ENCODE assay signal across 13 cellular contexts in the genomic region with DNA sequence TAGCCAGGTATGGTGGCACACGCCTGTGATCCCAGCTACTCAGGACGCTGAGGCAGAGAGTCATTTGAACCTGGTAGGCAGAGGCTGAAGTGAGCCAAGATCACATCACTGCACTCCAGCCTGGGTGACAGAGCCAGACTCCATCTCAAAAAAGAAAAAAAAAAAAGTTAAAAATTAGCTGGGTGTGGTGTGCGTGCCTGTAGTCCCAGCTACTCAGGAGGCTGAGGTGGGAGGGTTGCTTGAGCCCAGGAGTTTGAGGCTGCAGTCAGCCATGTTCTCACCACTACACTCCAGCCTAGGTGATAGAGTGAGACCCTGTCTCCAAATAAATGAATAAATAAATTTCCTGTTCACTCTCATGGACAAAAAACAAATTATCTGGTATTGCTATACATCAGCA. TPM values are rescaled to one million over a fixed set of nuclear protein-coding genes. Genes with fewer than 3 reads are reported as not detected.
A peak's percentile ranks its signal among the peaks of the same experiment; 100 is the strongest.
DNase-seq lines count a peak whose midpoint lies in the region; ATAC-seq, FAIRE-seq and TF ChIP-seq lines count a peak whose summit lies in the region.
"Not testable (repeated sequence)": the region's sequence is repeated elsewhere in the genome, so short reads cannot be mapped to it uniquely, and the experiment has no call there.
"Had no signal": no experiment of that assay in that cellular context is flagged by ENCODE, and none has a peak within 500 bp of the region (broad histone marks: within the 10 kb centered on the region; RNA-seq: fewer than 3 reads in every experiment).

No MANE protein-coding gene starts in this region.

- not testable (repeated sequence) for H4K8ac ChIP-seq in trophoblast cell (ENCODE audit: low read depth, low read length)

- CTCF ChIA-PET in HepG2 (lab: Yijun Ruan, JAX; ENCODE audit: low intra/inter-chr PET ratio, low total read pairs), result not testable (repeated sequence)

- not testable (repeated sequence) for TF ChIP-seq CTCF in GM23338 (conservative IDR thresholded peaks at IDR 0.05; ENCODE audit: low read depth in 2 of 2); astrocyte of the cerebellum (IDR thresholded peaks at IDR 0.05; ENCODE audit: low read depth, low read length, missing control alignments); HepG2 (CRISPR knock-in tag; IDR thresholded peaks at IDR 0.05); nephron progenitor cell (IDR thresholded peaks at IDR 0.05); upper lobe of right lung (IDR thresholded peaks at IDR 0.05)

- DNase-seq in GM23338 (ENCODE audit: low spot score); astrocyte of the cerebellum (ENCODE audit: low read depth); iPS DF 6.9 (ENCODE audit: low read depth, low spot score); HepG2 (ENCODE audit: low spot score); nephron progenitor cell; trophoblast cell; upper lobe of right lung: not testable (repeated sequence)

- peaks cover 11% of the 10 kb centered on the region for H3K4me1 Mint-ChIP-seq in GM23338
- peaks cover 41% of the 10 kb centered on the region for H3K4me1 Mint-ChIP-seq in nephron progenitor cell

- not testable (repeated sequence) for H3K18ac ChIP-seq in trophoblast cell (ENCODE audit: low read length)

- peak overlapping the region; percentile 39 for H2AFZ ChIP-seq in GM23338
- H2AFZ ChIP-seq in HepG2 (ENCODE audit: low read length), result peak overlapping the region; percentile 63
- H2AFZ ChIP-seq in trophoblast cell (ENCODE audit: insufficient read depth, low read length, poor library complexity), result not testable (repeated sequence)

- H3K27me3 ChIP-seq in GM23338 (ENCODE audit: insufficient read depth) (peaks cover 14% of the 10 kb centered on the region), HepG2 (ENCODE audit: control insufficient read depth in 1 of 2, insufficient read depth in 2 of 2, low read length in 2 of 2) (peaks cover 0 to 23% of the 10 kb centered on the region in 2 experiments; a peak in 2 of 5 replicates), trophoblast cell (ENCODE audit: insufficient read depth, low read length) (peaks cover 16% of the 10 kb centered on the region)
- H3K27me3 ChIP-seq in endocrine pancreas (ENCODE audit: control insufficient read depth, insufficient read depth, low read length); iPS DF 6.9 (ENCODE audit: control insufficient read depth, insufficient read depth, low read length); upper lobe of right lung: not testable (repeated sequence)

- H2BK5ac ChIP-seq in trophoblast cell (ENCODE audit: low read depth, low read length, poor library complexity), result not testable (repeated sequence)

- H3K79me1 ChIP-seq in trophoblast cell (ENCODE audit: low read length), result not testable (repeated sequence)

- not testable (repeated sequence) for TF ChIP-seq POLR2A in HepG2 (IDR thresholded peaks at IDR 0.05; ENCODE audit: insufficient read depth in 1 of 2, low read depth in 2 of 2, low read length in 2 of 2)

- ATAC-seq in GM23338 (peak; percentile 11), upper lobe of right lung (peak; percentile 21)
- ATAC-seq in HepG2, result not testable (repeated sequence)

- H3K9me3 ChIP-seq in endocrine pancreas (ENCODE audit: control insufficient read depth, low read length); iPS DF 6.9 (ENCODE audit: control insufficient read depth, insufficient read depth, low read length); HepG2 (ENCODE audit: low read length); trophoblast cell (ENCODE audit: insufficient read depth, low read depth, low read length); upper lobe of right lung: not testable (repeated sequence)

- not testable (repeated sequence) for H3F3A ChIP-seq in GM23338 (replicated peaks; ENCODE audit: low read depth)

- intact Hi-C loops in HepG2 (cut with micrococcal nuclease; ENCODE audit: unreplicated experiment); upper lobe of right lung (cut with DNase I): not testable (repeated sequence)

- not testable (repeated sequence) for H3K36me3 ChIP-seq in GM23338 (ENCODE audit: insufficient read depth); endocrine pancreas (ENCODE audit: control insufficient read depth, insufficient read depth, low read length); iPS DF 6.9 (ENCODE audit: control insufficient read depth, insufficient read depth, low read length); HepG2 (replicated peaks in 1 of 2; ENCODE audit: control insufficient read depth in 1 of 2, insufficient read depth in 2 of 2, low read length in 2 of 2); trophoblast cell (ENCODE audit: control insufficient read depth in 1 of 2, insufficient read depth in 2 of 2, low read length in 2 of 2); upper lobe of right lung

- FAIRE-seq in HepG2 (lab: Jason Lieb, UNC), result not testable (repeated sequence)

- H3K4me2 ChIP-seq in GM23338, result peak overlapping the region; percentile 78
- H3K4me2 ChIP-seq in HepG2 (ENCODE audit: low read depth, low read length), result peak overlapping the region; percentile 73
- H3K4me2 ChIP-seq in trophoblast cell (ENCODE audit: low read length), result peak overlapping the region; percentile 76

- POLR2A ChIA-PET in HepG2 (lab: Yijun Ruan, JAX), result not testable (repeated sequence)

- H3K14ac ChIP-seq in trophoblast cell (ENCODE audit: low read length), result not testable (repeated sequence)

- not testable (repeated sequence) for H2AK5ac ChIP-seq in trophoblast cell (ENCODE audit: low read length)

- H3K4ac ChIP-seq in trophoblast cell (ENCODE audit: low read depth, low read length), result not testable (repeated sequence)

- H3K27ac ChIP-seq in GM23338 (ENCODE audit: low read depth); iPS DF 6.9 (ENCODE audit: low read length); HepG2 (ENCODE audit: extremely low read length, insufficient read depth, low read length); trophoblast cell (ENCODE audit: low read depth, low read length): not testable (repeated sequence)
- peak overlapping the region; percentile 30 for H3K27ac ChIP-seq in upper lobe of right lung

- H3K27me3 Mint-ChIP-seq in GM23338 (ENCODE audit: insufficient read depth, low read depth, poor library complexity), result peaks cover 22% of the 10 kb centered on the region
- peaks cover 43% of the 10 kb centered on the region for H3K27me3 Mint-ChIP-seq in nephron progenitor cell (ENCODE audit: low read depth, poor library complexity)

- not testable (repeated sequence) for H2BK120ac ChIP-seq in trophoblast cell (ENCODE audit: insufficient read depth, low read length, poor library complexity)

- not testable (repeated sequence) for TF ChIP-seq RAD21 in HepG2 (CRISPR knock-in tag; IDR thresholded peaks at IDR 0.05)

- not testable (repeated sequence) for H3K27ac Mint-ChIP-seq in GM23338, nephron progenitor cell

- not testable (repeated sequence) for H3K79me2 ChIP-seq in GM23338 (replicated peaks; ENCODE audit: insufficient read depth); HepG2 (ENCODE audit: insufficient read depth, low read length); trophoblast cell (ENCODE audit: control insufficient read depth, insufficient read depth, low read length, poor library complexity)

- not testable (repeated sequence) for BruUV-seq in HepG2 (replicated peaks; lab: Mats Ljungman, UMichigan)

- not testable (repeated sequence) for H4K20me1 ChIP-seq in GM23338 (replicated peaks; ENCODE audit: insufficient read depth); HepG2 (ENCODE audit: insufficient read depth, low read length)

- peak overlapping the region; percentile 75 for H3K4me3 ChIP-seq in GM23338
- H3K4me3 ChIP-seq in astrocyte of the cerebellum (ENCODE audit: low read depth, low read length), result peak overlapping the region; percentile 28
- H3K4me3 ChIP-seq in endocrine pancreas (ENCODE audit: control insufficient read depth, insufficient read depth, low read length), result peak overlapping the region; percentile 34
- peak overlapping the region; percentile 36; the same call in 1 of the 2 replicates for H3K4me3 ChIP-seq in iPS DF 6.9 (ENCODE audit: low read length)
- peak overlapping the region; percentile 57 to 76 (median 58); a peak in 5 of 6 replicates for H3K4me3 ChIP-seq in HepG2 (replicated peaks in 1 of 3; ENCODE audit: insufficient read depth in 1 of 3, low read depth in 2 of 3, low read length in 3 of 3)
- not testable (repeated sequence) for H3K4me3 ChIP-seq in trophoblast cell (ENCODE audit: low read depth, low read length)
- peak overlapping the region; percentile 50 for H3K4me3 ChIP-seq in upper lobe of right lung

- H3K4me1 ChIP-seq in GM23338 (ENCODE audit: insufficient read depth); endocrine pancreas (ENCODE audit: control insufficient read depth, insufficient read depth, low read length); iPS DF 6.9 (ENCODE audit: control insufficient read depth, insufficient read depth, low read length); trophoblast cell (ENCODE audit: control insufficient read depth in 1 of 2, insufficient read depth in 2 of 2, low read length in 2 of 2); upper lobe of right lung: not testable (repeated sequence)
- peaks cover 32% of the 10 kb centered on the region for H3K4me1 ChIP-seq in HepG2 (ENCODE audit: insufficient read depth, low read length)

- peak overlapping the region; percentile 77 for H3K4me3 Mint-ChIP-seq in GM23338
- peak overlapping the region; percentile 82 for H3K4me3 Mint-ChIP-seq in nephron progenitor cell

- not testable (repeated sequence) for H4K91ac ChIP-seq in trophoblast cell (ENCODE audit: low read depth, low read length)

- not testable (repeated sequence) for TF ChIP-seq EP300 in HepG2 (IDR thresholded peaks at IDR 0.05; ENCODE audit: low read depth in 2 of 2, low read length in 2 of 2); HepG2 (CRISPR knock-in tag; IDR thresholded peaks at IDR 0.05; ENCODE audit: borderline replicate concordance)

- H3K9me3 Mint-ChIP-seq in GM23338, nephron progenitor cell: not testable (repeated sequence)

- H3K9me2 ChIP-seq in GM23338 (ENCODE audit: insufficient read depth), result not testable (repeated sequence)

- no CpG with 5 or more reads among the region's 3 CpGs for WGBS in iPS DF 6.9 (ENCODE audit: insufficient coverage, insufficient read length)
- WGBS in HepG2 (ENCODE audit: low lambda C conversion rate), result 43% methylated on average over 3 of the region's 3 CpGs
- no CpG with 5 or more reads among the region's 3 CpGs for WGBS in trophoblast cell (ENCODE audit: extremely low coverage, insufficient coverage, insufficient read length)

- H2BK12ac ChIP-seq in trophoblast cell (ENCODE audit: low read length), result not testable (repeated sequence)

- H3K9ac ChIP-seq in endocrine pancreas (ENCODE audit: control insufficient read depth, insufficient read depth, low read length); trophoblast cell (ENCODE audit: low read length): not testable (repeated sequence)
- peak overlapping the region; percentile 59; the same call in 1 of the 2 replicates for H3K9ac ChIP-seq in HepG2 (ENCODE audit: insufficient read depth, low read depth, low read length)

- in situ Hi-C loops in astrocyte of the cerebellum (cut with HindIII; ENCODE audit: low sequenced_read_pairs); HepG2 (cut with HindIII; ENCODE audit: extremely low pct_ligation_motif_present, low pct_unique_long_range_greater_than_20kb): not testable (repeated sequence)

- not testable (repeated sequence) for H3K36me3 Mint-ChIP-seq in GM23338 (ENCODE audit: low read depth); nephron progenitor cell (ENCODE audit: low read depth)

- H4K12ac ChIP-seq in trophoblast cell (ENCODE audit: low read depth, low read length), result not testable (repeated sequence)

- not testable (repeated sequence) for H3K23ac ChIP-seq in trophoblast cell (ENCODE audit: low read length)

RNA-seq across cellular contexts. Expression of gene SEC14L6, which starts 5.0 kb away (rescaled TPM):
- 2.1 and 2.4 TPM in 2 replicates for total RNA-seq in GM23338 (2014; rRNA removed; shearing (Covaris generic))
- polyA plus RNA-seq in GM23338 (2016; fragmentation: Nextera tagmentation; extraction: Ambion mirVana) (0.50 and 0.84 TPM in 2 replicates), HepG2 (2011; rRNA removed) (9.3 and 13.7 TPM in 2 replicates)
- total RNA-seq in HepG2 (2016; rRNA removed; fragmentation: Illumina TruSeq; extraction: Trizol) (0.09 and 0.11 TPM in 2 replicates), upper lobe of right lung (17.2 TPM)
- total RNA-seq in HepG2 (2016; cell fraction: cytosol; rRNA removed; fragmentation: Illumina TruSeq; extraction: Trizol; ENCODE audit: low read depth), result not detected in 2 replicates
- total RNA-seq in HepG2 (2016; cell fraction: insoluble cytoplasmic fraction; rRNA removed; fragmentation: Illumina TruSeq; extraction: Trizol), result 0.04 and 0.09 TPM in 2 replicates
- total RNA-seq in HepG2 (2016; cell fraction: membrane; rRNA removed; fragmentation: Illumina TruSeq; extraction: Trizol), result 0.17 and 0.19 TPM in 2 replicates
- 0.16 and 0.34 TPM in 2 replicates for total RNA-seq in HepG2 (2016; cell fraction: nucleus; rRNA removed; fragmentation: Illumina TruSeq; extraction: Trizol)
- 4.5 and 7.7 TPM in 2 replicates for polyA plus RNA-seq in HepG2 (2011; cell fraction: cytosol; rRNA removed)
- 19.8 and 19.9 TPM in 2 replicates for polyA plus RNA-seq in HepG2 (2011; cell fraction: nucleus; rRNA removed)
- 4.9 and 5.3 TPM in 2 replicates for polyA plus RNA-seq in HepG2 (2012)
- polyA plus RNA-seq in HepG2 (2016; cell fraction: cytosol; fragmentation: Illumina TruSeq; extraction: Trizol; ENCODE audit: low read depth), result 0.11 TPM in 1 of 2 replicates, not detected in the other
- 0.13 and 0.31 TPM in 2 replicates for polyA plus RNA-seq in HepG2 (2016; cell fraction: insoluble cytoplasmic fraction; fragmentation: Illumina TruSeq; extraction: Trizol; ENCODE audit: low read depth)
- 0.05 and 0.07 TPM in 2 replicates for polyA plus RNA-seq in HepG2 (2016; cell fraction: membrane; fragmentation: Illumina TruSeq; extraction: Trizol; ENCODE audit: low read depth)
- 0.21 and 0.25 TPM in 2 replicates for polyA plus RNA-seq in HepG2 (2016; cell fraction: nucleus; fragmentation: Illumina TruSeq; extraction: Trizol; ENCODE audit: insufficient read depth, low read depth)
- 6.8 TPM in 1 of 2 replicates, not detected in the other for polyA minus RNA-seq in HepG2 (2011; rRNA and poly(A)+ RNA removed; ENCODE audit: low replicate concordance)
- polyA minus RNA-seq in HepG2 (2011; cell fraction: cytosol; rRNA and poly(A)+ RNA removed), result 0.79 and 4.5 TPM in 2 replicates
- 3.6 and 5.5 TPM in 2 replicates for polyA minus RNA-seq in HepG2 (2011; cell fraction: nucleus; rRNA and poly(A)+ RNA removed)
- 0.01 and 0.07 TPM in 2 replicates for polyA plus RNA-seq in trophoblast cell (2013)
- total RNA-seq: CD4-positive, CD25-positive, alpha-beta regulatory T cell; H4; HFFc6; MCF 10A had no signal

RNA-seq across cellular contexts. Expression of gene GAL3ST1, which starts 33.0 kb away (rescaled TPM):
- total RNA-seq in GM23338 (2014; rRNA removed; shearing (Covaris generic)), result 9.2 and 13.3 TPM in 2 replicates
- polyA plus RNA-seq in GM23338 (2016; fragmentation: Nextera tagmentation; extraction: Ambion mirVana) (7.5 and 8.2 TPM in 2 replicates), HepG2 (2011; rRNA removed) (14.7 and 18.9 TPM in 2 replicates)
- total RNA-seq in HepG2 (2016; rRNA removed; fragmentation: Illumina TruSeq; extraction: Trizol) (1.8 and 4.4 TPM in 2 replicates), upper lobe of right lung (2.5 TPM)
- 7.9 and 9.7 TPM in 2 replicates for total RNA-seq in HepG2 (2016; cell fraction: cytosol; rRNA removed; fragmentation: Illumina TruSeq; extraction: Trizol; ENCODE audit: low read depth)
- total RNA-seq in HepG2 (2016; cell fraction: insoluble cytoplasmic fraction; rRNA removed; fragmentation: Illumina TruSeq; extraction: Trizol), result 2.1 and 5.3 TPM in 2 replicates
- total RNA-seq in HepG2 (2016; cell fraction: membrane; rRNA removed; fragmentation: Illumina TruSeq; extraction: Trizol), result 10.3 and 11.6 TPM in 2 replicates
- total RNA-seq in HepG2 (2016; cell fraction: nucleus; rRNA removed; fragmentation: Illumina TruSeq; extraction: Trizol), result 2.7 and 2.8 TPM in 2 replicates
- 14.3 and 23.4 TPM in 2 replicates for polyA plus RNA-seq in HepG2 (2011; cell fraction: cytosol; rRNA removed)
- 15.8 and 16.9 TPM in 2 replicates for polyA plus RNA-seq in HepG2 (2011; cell fraction: nucleus; rRNA removed)
- 7.5 and 10.2 TPM in 2 replicates for polyA plus RNA-seq in HepG2 (2012)
- 16.5 and 18.6 TPM in 2 replicates for polyA plus RNA-seq in HepG2 (2016; cell fraction: cytosol; fragmentation: Illumina TruSeq; extraction: Trizol; ENCODE audit: low read depth)
- 4.1 and 5.6 TPM in 2 replicates for polyA plus RNA-seq in HepG2 (2016; cell fraction: insoluble cytoplasmic fraction; fragmentation: Illumina TruSeq; extraction: Trizol; ENCODE audit: low read depth)
- 15.8 and 17.9 TPM in 2 replicates for polyA plus RNA-seq in HepG2 (2016; cell fraction: membrane; fragmentation: Illumina TruSeq; extraction: Trizol; ENCODE audit: low read depth)
- 5.2 and 7.2 TPM in 2 replicates for polyA plus RNA-seq in HepG2 (2016; cell fraction: nucleus; fragmentation: Illumina TruSeq; extraction: Trizol; ENCODE audit: insufficient read depth, low read depth)
- 17.8 TPM in 1 of 2 replicates, not detected in the other for polyA minus RNA-seq in HepG2 (2011; rRNA and poly(A)+ RNA removed; ENCODE audit: low replicate concordance)
- polyA minus RNA-seq in HepG2 (2011; cell fraction: cytosol; rRNA and poly(A)+ RNA removed), result 7.8 and 8.0 TPM in 2 replicates
- polyA minus RNA-seq in HepG2 (2011; cell fraction: nucleus; rRNA and poly(A)+ RNA removed), result 2.3 and 2.6 TPM in 2 replicates
- 4.5 and 5.3 TPM in 2 replicates for polyA plus RNA-seq in trophoblast cell (2013)
- total RNA-seq: H4, HFFc6, MCF 10A had no signal

RNA-seq across cellular contexts. Expression of gene SEC14L4, which starts 36.0 kb away (rescaled TPM):
- 2.5 and 5.2 TPM in 2 replicates for total RNA-seq in GM23338 (2014; rRNA removed; shearing (Covaris generic))
- 1.7 and 1.9 TPM in 2 replicates for polyA plus RNA-seq in GM23338 (2016; fragmentation: Nextera tagmentation; extraction: Ambion mirVana)
- not detected in 2 replicates for total RNA-seq in HepG2 (2016; rRNA removed; fragmentation: Illumina TruSeq; extraction: Trizol)
- not detected in 2 replicates for total RNA-seq in HepG2 (2016; cell fraction: cytosol; rRNA removed; fragmentation: Illumina TruSeq; extraction: Trizol; ENCODE audit: low read depth)
- 0.04 TPM in 1 of 2 replicates, not detected in the other for total RNA-seq in HepG2 (2016; cell fraction: insoluble cytoplasmic fraction; rRNA removed; fragmentation: Illumina TruSeq; extraction: Trizol)
- not detected in 2 replicates for total RNA-seq in HepG2 (2016; cell fraction: membrane; rRNA removed; fragmentation: Illumina TruSeq; extraction: Trizol)
- total RNA-seq in HepG2 (2016; cell fraction: nucleus; rRNA removed; fragmentation: Illumina TruSeq; extraction: Trizol), result not detected in 2 replicates
- 0.59 and 0.93 TPM in 2 replicates for polyA plus RNA-seq in HepG2 (2011; rRNA removed)
- 0.39 and 0.47 TPM in 2 replicates for polyA plus RNA-seq in HepG2 (2011; cell fraction: cytosol; rRNA removed)
- polyA plus RNA-seq in HepG2 (2011; cell fraction: nucleus; rRNA removed), result 1.6 and 2.3 TPM in 2 replicates
- 0.58 and 0.65 TPM in 2 replicates for polyA plus RNA-seq in HepG2 (2012)
- polyA plus RNA-seq in HepG2 (2016; cell fraction: cytosol; fragmentation: Illumina TruSeq; extraction: Trizol; ENCODE audit: low read depth), result not detected in 2 replicates
- not detected in 2 replicates for polyA plus RNA-seq in HepG2 (2016; cell fraction: insoluble cytoplasmic fraction; fragmentation: Illumina TruSeq; extraction: Trizol; ENCODE audit: low read depth)
- polyA plus RNA-seq in HepG2 (2016; cell fraction: membrane; fragmentation: Illumina TruSeq; extraction: Trizol; ENCODE audit: low read depth), result not detected in 2 replicates
- not detected in 2 replicates for polyA plus RNA-seq in HepG2 (2016; cell fraction: nucleus; fragmentation: Illumina TruSeq; extraction: Trizol; ENCODE audit: insufficient read depth, low read depth)
- 0.94 and 6.3 TPM in 2 replicates for polyA minus RNA-seq in HepG2 (2011; rRNA and poly(A)+ RNA removed; ENCODE audit: low replicate concordance)
- polyA minus RNA-seq in HepG2 (2011; cell fraction: cytosol; rRNA and poly(A)+ RNA removed), result 0.40 TPM in 1 of 2 replicates, not detected in the other
- polyA minus RNA-seq in HepG2 (2011; cell fraction: nucleus; rRNA and poly(A)+ RNA removed), result 0.13 and 0.99 TPM in 2 replicates
- 0.42 and 0.53 TPM in 2 replicates for polyA plus RNA-seq in trophoblast cell (2013)
- 16.8 TPM for total RNA-seq in upper lobe of right lung
- total RNA-seq: Caco-2; CD4-positive, CD25-positive, alpha-beta regulatory T cell; H4; HFFc6; MCF 10A had no signal
- polyA plus RNA-seq: CD4-positive, CD25-positive, alpha-beta regulatory T cell had no signal

RNA-seq across cellular contexts. Expression of gene PES1, which starts 50.2 kb away (rescaled TPM):
- total RNA-seq in GM23338 (2014; rRNA removed; shearing (Covaris generic)), result 76.9 and 78.4 TPM in 2 replicates
- 61.3 and 64.1 TPM in 2 replicates for polyA plus RNA-seq in GM23338 (2016; fragmentation: Nextera tagmentation; extraction: Ambion mirVana)
- total RNA-seq in HepG2 (2016; rRNA removed; fragmentation: Illumina TruSeq; extraction: Trizol), result 94.7 and 111 TPM in 2 replicates
- 23.4 and 23.7 TPM in 2 replicates for total RNA-seq in HepG2 (2016; cell fraction: cytosol; rRNA removed; fragmentation: Illumina TruSeq; extraction: Trizol; ENCODE audit: low read depth)
- 106 and 120 TPM in 2 replicates for total RNA-seq in HepG2 (2016; cell fraction: insoluble cytoplasmic fraction; rRNA removed; fragmentation: Illumina TruSeq; extraction: Trizol)
- 37.9 and 40.4 TPM in 2 replicates for total RNA-seq in HepG2 (2016; cell fraction: membrane; rRNA removed; fragmentation: Illumina TruSeq; extraction: Trizol)
- total RNA-seq in HepG2 (2016; cell fraction: nucleus; rRNA removed; fragmentation: Illumina TruSeq; extraction: Trizol), result 46.0 and 52.0 TPM in 2 replicates
- 65.1 and 70.0 TPM in 2 replicates for polyA plus RNA-seq in HepG2 (2011; rRNA removed)
- 60.6 and 70.4 TPM in 2 replicates for polyA plus RNA-seq in HepG2 (2011; cell fraction: cytosol; rRNA removed)
- polyA plus RNA-seq in HepG2 (2011; cell fraction: nucleus; rRNA removed), result 79.4 and 94.0 TPM in 2 replicates
- 40.1 and 42.9 TPM in 2 replicates for polyA plus RNA-seq in HepG2 (2012)
- 14.6 and 17.1 TPM in 2 replicates for polyA plus RNA-seq in HepG2 (2016; cell fraction: cytosol; fragmentation: Illumina TruSeq; extraction: Trizol; ENCODE audit: low read depth)
- polyA plus RNA-seq in HepG2 (2016; cell fraction: insoluble cytoplasmic fraction; fragmentation: Illumina TruSeq; extraction: Trizol; ENCODE audit: low read depth), result 110 and 112 TPM in 2 replicates
- 26.4 and 29.2 TPM in 2 replicates for polyA plus RNA-seq in HepG2 (2016; cell fraction: membrane; fragmentation: Illumina TruSeq; extraction: Trizol; ENCODE audit: low read depth)
- polyA plus RNA-seq in HepG2 (2016; cell fraction: nucleus; fragmentation: Illumina TruSeq; extraction: Trizol; ENCODE audit: insufficient read depth, low read depth), result 76.3 and 79.7 TPM in 2 replicates
- polyA minus RNA-seq in HepG2 (2011; rRNA and poly(A)+ RNA removed; ENCODE audit: low replicate concordance), result 210 and 241 TPM in 2 replicates
- 36.6 and 46.5 TPM in 2 replicates for polyA minus RNA-seq in HepG2 (2011; cell fraction: cytosol; rRNA and poly(A)+ RNA removed)
- 50.9 and 67.1 TPM in 2 replicates for polyA minus RNA-seq in HepG2 (2011; cell fraction: nucleus; rRNA and poly(A)+ RNA removed)
- 50.6 and 53.6 TPM in 2 replicates for polyA plus RNA-seq in trophoblast cell (2013)
- 46.5 TPM for total RNA-seq in upper lobe of right lung
